ENCODE assay signal across 16 cellular contexts in the genomic region with DNA sequence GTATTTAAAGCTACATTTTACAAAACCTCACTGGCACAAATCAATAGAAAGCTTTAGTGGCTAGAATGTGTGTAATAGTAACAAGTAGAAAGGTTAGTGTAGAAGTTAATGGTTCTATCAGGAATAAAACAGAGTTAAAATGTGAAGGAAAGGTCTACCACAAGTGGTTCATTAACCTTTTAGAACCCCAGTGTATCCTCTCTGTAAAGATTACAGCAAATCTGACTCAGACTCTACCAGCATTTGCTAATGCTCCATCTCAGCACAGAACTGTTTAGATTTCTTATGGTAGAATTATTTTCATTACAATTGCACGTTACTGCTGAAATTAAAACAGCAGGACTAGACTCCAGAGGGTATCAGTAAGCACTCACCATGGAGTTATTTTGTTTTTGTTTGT.
"Had no signal": no experiment of that assay in that cellular context is flagged by ENCODE, and none has a peak within 500 bp of the region (broad histone marks: within the 10 kb centered on the region; RNA-seq: fewer than 3 reads in every experiment).

No MANE protein-coding gene starts in this region.

- DNase-seq: activated B cell treated with CpG ODN at 0.5 μM for 24 hours; activated CD4-positive, alpha-beta memory T cell treated with anti-CD3 and anti-CD28 coated beads for 36 hours; activated CD4-positive, alpha-beta T cell treated with anti-CD3 and anti-CD28 coated beads for 4 hours; activated naive CD4-positive, alpha-beta T cell; activated naive CD8-positive, alpha-beta T cell treated with anti-CD3 and anti-CD28 coated beads for 36 hours; amniotic stem cell; effector CD8-positive, alpha-beta T cell; immature natural killer cell; natural killer cell; pancreas; sigmoid colon; stimulated activated CD4-positive, alpha-beta T cell treated with anti-CD3 and anti-CD28 coated beads, Interleukin-4, amount 100 ng/mL, for 4 hours; stimulated activated naive B cell treated with anti-CD40 and anti-IgM and Interleukin-4, amounts not matched to agents 10 μg/mL and 1 μg/mL and 100 μg/mL, for 72 hours; thyroid gland had no signal

- ATAC-seq: activated T-helper 17 cell treated with anti-CD3 and anti-CD28 coated beads, Interleukin-2, amount 50 U/mL, for 72 hours; gastroesophageal sphincter; natural killer cell; pancreas; stimulated activated naive B cell treated with anti-CD40 and anti-IgM and Interleukin-4, amounts not matched to agents 10 μg/mL and 1 μg/mL and 100 μg/mL, for 72 hours had no signal
